Comparison of ENCODE assay signal across 26 cellular contexts in the genomic region with DNA sequence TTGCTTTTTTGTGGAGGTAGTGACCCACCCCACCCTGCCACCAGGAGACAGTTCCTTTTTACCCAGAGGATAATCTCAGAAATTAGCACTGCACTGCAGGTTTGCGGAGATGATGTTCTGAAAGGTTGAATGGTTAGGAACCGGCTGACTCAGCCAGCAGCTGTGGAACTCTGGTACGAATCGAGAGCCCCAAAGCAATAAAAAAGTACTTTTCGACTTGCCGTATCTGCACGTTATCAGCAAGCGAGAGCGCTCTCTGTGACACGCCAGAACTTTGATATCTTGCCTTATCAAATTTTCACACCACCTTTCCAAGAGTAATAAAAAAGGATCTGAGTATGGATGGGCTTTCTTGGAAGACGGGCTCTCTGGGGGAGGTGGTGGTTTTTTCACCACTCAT.
"Had no signal": no experiment of that assay in that cellular context is flagged by ENCODE, and none has a peak within 500 bp of the region (broad histone marks: within the 10 kb centered on the region; RNA-seq: fewer than 3 reads in every experiment).

No MANE protein-coding gene starts in this region.

- ATAC-seq: naive thymus-derived CD8-positive, alpha-beta T cell; natural killer cell treated with Interleukin-12 subunit alpha and Interleukin-12 subunit beta and Interleukin-15 and Interleukin-18, amount 100 ng/mL, for 72 hours; pancreas; psoas muscle; right cardiac atrium; right lobe of liver; stimulated activated memory B cell treated with anti-CD40 and anti-IgM and Interleukin-4, amounts not matched to agents 10 μg/mL and 1 μg/mL and 100 μg/mL, for 72 hours had no signal

- H3K27me3 ChIP-seq: neutrophil, right lobe of liver, sigmoid colon, thyroid gland, tibial nerve, upper lobe of left lung, vagina had no signal

- H3K27ac ChIP-seq: neutrophil, pancreas, psoas muscle, right lobe of liver, sigmoid colon, spleen, stomach, thoracic aorta, thyroid gland, tibial nerve, upper lobe of left lung, vagina had no signal

- FAIRE-seq: pancreas, urothelium cell line had no signal

- H3K4me1 ChIP-seq: pancreas, psoas muscle, right lobe of liver, sigmoid colon, spleen, stomach, thyroid gland, tibial nerve, upper lobe of left lung, vagina had no signal

- H3K36me3 ChIP-seq: neutrophil, pancreas, right lobe of liver, sigmoid colon, spleen, stomach, thoracic aorta, thyroid gland, tibial nerve, upper lobe of left lung, vagina had no signal

- H3K9me3 ChIP-seq: neutrophil, pancreas, psoas muscle, right lobe of liver, sigmoid colon, thoracic aorta, thyroid gland, upper lobe of left lung, vagina had no signal

- H3K4me3 ChIP-seq: pancreas, psoas muscle, right lobe of liver, sigmoid colon, smooth muscle cell, spleen, stomach, thoracic aorta, thyroid gland, tibial nerve, upper lobe of left lung, vagina had no signal

- DNase-seq: naive thymus-derived CD8-positive, alpha-beta T cell; nephron progenitor cell; pancreas; psoas muscle; right cardiac atrium; right lobe of liver; sigmoid colon; spleen; stimulated activated CD4-positive, alpha-beta T cell treated with anti-CD3 and anti-CD28 coated beads, Interleukin-12 subunit alpha, Interleukin-12 subunit beta, amount 100 ng/mL, for 4 hours; stimulated activated CD4-positive, alpha-beta T cell treated with anti-CD3 and anti-CD28 coated beads, Interleukin-1b, Interleukin-23, amount 100 ng/mL, for 48 hours; stimulated activated CD4-positive, alpha-beta T cell treated with anti-CD3 and anti-CD28 coated beads, Interleukin-4, amount 100 ng/mL, for 1 hour; stimulated activated CD4-positive, alpha-beta T cell treated with anti-CD3 and anti-CD28 coated beads, Interleukin-4, amount 100 ng/mL, for 4 hours; stimulated activated CD8-positive, alpha-beta memory T cell treated with anti-CD3 and anti-CD28 coated beads, Interleukin-4, amount 100 ng/mL, for 48 hours; stimulated activated naive CD4-positive, alpha-beta T cell treated with Interleukin-2 at 50 U/mL for 16 hours; stomach; thyroid gland; trophoblast cell; upper lobe of left lung had no signal
